Comparison of ENCODE assay signal across 17 cellular contexts in genomic region chr17:78653382-78653781, GRCh38.
A peak's percentile ranks its signal among the peaks of the same experiment; 100 is the strongest.
DNase-seq lines count a peak whose midpoint lies in the region; ATAC-seq and TF ChIP-seq lines count a peak whose summit lies in the region.
"Had no signal": no experiment of that assay in that cellular context is flagged by ENCODE, and none has a peak within 500 bp of the region (broad histone marks: within the 10 kb centered on the region; RNA-seq: fewer than 3 reads in every experiment).

No MANE protein-coding gene starts in this region.

- peaks cover 0 to 11% (median 6%) of the 10 kb centered on the region in 5 donors for H3K36me3 Mint-ChIP-seq in naive thymus-derived CD4-positive, alpha-beta T cell

- H3K27me3 Mint-ChIP-seq in naive thymus-derived CD4-positive, alpha-beta T cell: no peaks in the 10 kb centered on the region
- H3K27me3 Mint-ChIP-seq: activated naive CD4-positive, alpha-beta T cell treated with anti-CD3 and anti-CD28 coated beads, Interleukin-2, amount 50 U/mL, for 24 hours had no signal

- H3K27ac ChIP-seq in naive thymus-derived CD4-positive, alpha-beta T cell (ENCODE audit: low read depth, low read length): no peak overlapping the region
- H3K27ac ChIP-seq: gastroesophageal sphincter, lower lobe of right lung had no signal

- H3K9me3 ChIP-seq in naive thymus-derived CD4-positive, alpha-beta T cell (ENCODE audit: control insufficient read depth in 2 of 3, low read length in 3 of 3): no peaks in the 10 kb centered on the region

- intact Hi-C loops in naive thymus-derived CD4-positive, alpha-beta T cell (cut with micrococcal nuclease): no loop called here

- peaks cover 0 to 9% (median 0%) of the 10 kb centered on the region in 7 donors for H3K4me1 Mint-ChIP-seq in naive thymus-derived CD4-positive, alpha-beta T cell
- H3K4me1 Mint-ChIP-seq: activated naive CD4-positive, alpha-beta T cell treated with anti-CD3 and anti-CD28 coated beads, Interleukin-2, amount 50 U/mL, for 24 hours; naive B cell had no signal

- H3K4me3 ChIP-seq in AG10803 (ENCODE audit: low read length): no peak overlapping the region
- H3K4me3 ChIP-seq in choroid plexus epithelial cell (ENCODE audit: low read depth, low read length): no peak overlapping the region
- H3K4me3 ChIP-seq in naive thymus-derived CD4-positive, alpha-beta T cell (ENCODE audit: low read length): no peak overlapping the region
- H3K4me3 ChIP-seq: gastroesophageal sphincter, lower lobe of right lung had no signal

- TF ChIP-seq CTCF in AG10803 (conservative IDR thresholded peaks at IDR 0.05; ENCODE audit: low read length): no peak
- no peak for TF ChIP-seq CTCF in choroid plexus epithelial cell (conservative IDR thresholded peaks at IDR 0.05; ENCODE audit: low read depth, low read length)

- H3K27me3 ChIP-seq in naive thymus-derived CD4-positive, alpha-beta T cell (ENCODE audit: control insufficient read depth in 2 of 2, insufficient read depth in 2 of 2, low read length in 2 of 2): no peaks in the 10 kb centered on the region
- H3K27me3 ChIP-seq: gastroesophageal sphincter had no signal

- no peak overlapping the region for H3K27ac Mint-ChIP-seq in naive thymus-derived CD4-positive, alpha-beta T cell
- H3K27ac Mint-ChIP-seq: activated CD4-positive, alpha-beta T cell treated with anti-CD3 and anti-CD28 coated beads, Interleukin-2, amount 10 ng/mL, durations not matched to agents 24 days and 14 days; activated naive CD4-positive, alpha-beta T cell treated with anti-CD3 and anti-CD28 coated beads, Interleukin-2, amount 50 U/mL, for 24 hours; stimulated activated naive CD8-positive, alpha-beta T cell treated with anti-CD3 and anti-CD28 coated beads, Interleukin-15, Interleukin-2, amounts not matched to agents 100 ng/mL and 50 ng/mL, for 24 hours had no signal

- CTCF ChIA-PET in naive thymus-derived CD4-positive, alpha-beta T cell (lab: Charles Lee): no interaction called here

- H3K9me3 Mint-ChIP-seq in naive thymus-derived CD4-positive, alpha-beta T cell: peaks cover 0 to 8% (median 2%) of the 10 kb centered on the region in 11 donors
- H3K9me3 Mint-ChIP-seq: activated naive CD4-positive, alpha-beta T cell treated with anti-CD3 and anti-CD28 coated beads, Interleukin-2, amount 50 U/mL, for 24 hours; activated T-cell treated with anti-CD3 and anti-CD28 coated beads, Interleukin-2, amount 50 U/mL, for 4 hours had no signal

- no peak overlapping the region for H3K4me3 Mint-ChIP-seq in naive thymus-derived CD4-positive, alpha-beta T cell
- H3K4me3 Mint-ChIP-seq: activated CD4-positive, alpha-beta T cell treated with anti-CD3 and anti-CD28 coated beads, Interleukin-2, amount 10 ng/mL, durations not matched to agents 24 days and 14 days; activated naive CD4-positive, alpha-beta T cell treated with anti-CD3 and anti-CD28 coated beads, Interleukin-2, amount 50 U/mL, for 24 hours; activated T-cell treated with anti-CD3 and anti-CD28 coated beads, Interleukin-2, amount 50 U/mL, for 4 hours; naive B cell; stimulated activated naive CD8-positive, alpha-beta T cell treated with anti-CD3 and anti-CD28 coated beads, Interleukin-15, Interleukin-2, amounts not matched to agents 100 ng/mL and 50 ng/mL, for 24 hours had no signal

- POLR2A ChIA-PET in naive thymus-derived CD4-positive, alpha-beta T cell (lab: Charles Lee): no interaction called here

- ATAC-seq in naive thymus-derived CD4-positive, alpha-beta T cell: peak; percentile 22
- ATAC-seq: activated T-cell treated with anti-CD3 and anti-CD28 coated beads, Interleukin-2, amount 50 U/mL, for 4 hours; gastroesophageal sphincter had no signal

- DNase-seq in AG10803 (ENCODE audit: low read depth) (peak; percentile 37), NCI-H226 (peak; percentile 16), choroid plexus epithelial cell (ENCODE audit: low read depth) (peak; percentile 79), GF-D8 (lab: John Stamatoyannopoulos, UW) (no peak), NCI-H2196 treated with DMSO at 0.1 percent for 48 hours (lab: John Stamatoyannopoulos, UW; ENCODE audit: unreplicated experiment) (no peak), occipital lobe (lab: John Stamatoyannopoulos, UW) (no peak)
- DNase-seq in naive thymus-derived CD4-positive, alpha-beta T cell: no peak
- DNase-seq in activated CD4-positive, alpha-beta T cell treated with anti-CD3 and anti-CD28 coated beads, Interleukin-2, amount 50 U/mL, for 1 hour: no peak
- DNase-seq: activated CD4-positive, alpha-beta T cell treated with anti-CD3 and anti-CD28 coated beads, Interleukin-2, amount 10 ng/mL, durations not matched to agents 24 days and 14 days; activated T-cell treated with anti-CD3 and anti-CD28 coated beads, Interleukin-2, amount 50 U/mL, for 4 hours; H7; lower lobe of right lung; naive B cell; NCI-H146 had no signal

- H3K4me1 ChIP-seq in naive thymus-derived CD4-positive, alpha-beta T cell (ENCODE audit: control insufficient read depth in 2 of 2, insufficient read depth in 2 of 2, low read length in 2 of 2): no peaks in the 10 kb centered on the region
- H3K4me1 ChIP-seq: gastroesophageal sphincter, lower lobe of right lung had no signal

- no peaks in the 10 kb centered on the region for H3K36me3 ChIP-seq in naive thymus-derived CD4-positive, alpha-beta T cell (ENCODE audit: control insufficient read depth in 2 of 3, insufficient read depth in 3 of 3, low read length in 3 of 3)
- H3K36me3 ChIP-seq: gastroesophageal sphincter, lower lobe of right lung had no signal

Comparison
In these comparisons a context has a peak if more than half of its experiments do, and no peak if none do; other contexts are left out.
1. DNase-seq: peak in AG10803 (single experiment), NCI-H226 (single experiment) and choroid plexus epithelial cell (single experiment); none in naive thymus-derived CD4-positive, alpha-beta T cell (0 of 9), activated CD4-positive, alpha-beta T cell treated with anti-CD3 and anti-CD28 coated beads, Interleukin-2, amount 50 U/mL, for 1 hour (single experiment), GF-D8 (single experiment), NCI-H2196 treated with DMSO at 0.1 percent for 48 hours (single experiment) and occipital lobe (single experiment).